ENCODE assay signal across 8 cellular contexts in the genomic region with DNA sequence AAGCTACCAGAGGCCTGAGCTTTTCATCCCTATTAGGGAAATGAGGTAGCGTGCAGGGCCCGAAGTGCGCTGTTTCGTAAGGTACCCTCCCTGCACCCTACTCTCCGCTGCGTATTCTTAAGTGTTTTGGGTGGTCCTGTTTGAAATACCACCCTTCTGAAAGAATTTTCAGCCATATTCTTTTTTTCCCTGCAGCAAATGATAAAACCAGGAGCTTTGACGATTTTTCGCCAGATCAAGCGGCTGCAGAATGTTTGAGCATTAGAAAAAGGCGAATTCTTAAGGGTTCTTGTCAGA. TPM values are rescaled to one million over a fixed set of nuclear protein-coding genes. Genes with fewer than 3 reads are reported as not detected.
DNase-seq lines count a peak whose midpoint lies in the region; TF ChIP-seq lines count a peak whose summit lies in the region.

No MANE protein-coding gene starts in this region.

- H3K79me2 ChIP-seq in OCI-LY1 (ENCODE audit: insufficient read depth, low read length) = peaks cover 85% of the 10 kb centered on the region

- DNase-seq in GM12865 (ENCODE audit: low read depth) (no peak), choroid plexus epithelial cell (ENCODE audit: low read depth) (no peak), mesenchymal stem cell (no peak), vagina (ENCODE audit: extremely low spot score in 2 of 2) (no peak), NCI-H2107 (lab: John Stamatoyannopoulos, UW) (no peak), NCI-H82 (lab: John Stamatoyannopoulos, UW) (no peak), NCI-H1092 (lab: John Stamatoyannopoulos, UW) (no peak)

- no peak overlapping the region for H3K14ac ChIP-seq in mesenchymal stem cell (ENCODE audit: low read length in 2 of 2)

- TF ChIP-seq CTCF in GM12865 (IDR thresholded peaks at IDR 0.05; ENCODE audit: insufficient read depth, low read depth, low read length, missing control alignments) = no peak
- TF ChIP-seq CTCF in OCI-LY1 (IDR thresholded peaks at IDR 0.05; ENCODE audit: low read length) = no peak
- TF ChIP-seq CTCF in choroid plexus epithelial cell (conservative IDR thresholded peaks at IDR 0.05; ENCODE audit: low read depth, low read length) = no peak
- no peak for TF ChIP-seq CTCF in vagina (IDR thresholded peaks at IDR 0.05)

- peaks cover 58% of the 10 kb centered on the region for H3K4me1 ChIP-seq in OCI-LY1 (ENCODE audit: insufficient read depth, low read length, severe bottlenecking)
- H3K4me1 ChIP-seq in mesenchymal stem cell (ENCODE audit: control insufficient read depth, insufficient read depth, low read depth, low read length) = peaks cover 11% of the 10 kb centered on the region
- H3K4me1 ChIP-seq in vagina = peaks cover 70% of the 10 kb centered on the region

- H3K9me3 ChIP-seq in OCI-LY1 (ENCODE audit: low read length) = no peaks in the 10 kb centered on the region
- H3K9me3 ChIP-seq in mesenchymal stem cell (ENCODE audit: control insufficient read depth, low read length) = no peaks in the 10 kb centered on the region
- no peaks in the 10 kb centered on the region for H3K9me3 ChIP-seq in vagina

- H2AFZ ChIP-seq in OCI-LY1 (ENCODE audit: low read length) (no peak overlapping the region), mesenchymal stem cell (ENCODE audit: low read depth, low read length) (peak overlapping the region; percentile 39)

- no peaks in the 10 kb centered on the region for H3F3A ChIP-seq in OCI-LY1 (ENCODE audit: insufficient read depth, low read length)

- WGBS in mesenchymal stem cell = 0% methylated on average over 10 of the region's 10 CpGs

- H2BK12ac ChIP-seq in mesenchymal stem cell (ENCODE audit: low read length in 2 of 2) = peak overlapping the region in 1 of 2 experiments; percentile 71

- no peak overlapping the region for H2BK120ac ChIP-seq in mesenchymal stem cell (ENCODE audit: low read depth, low read length)

- peak overlapping the region; percentile 82 for H3K4me2 ChIP-seq in OCI-LY1 (ENCODE audit: low read length)
- H3K4me2 ChIP-seq in mesenchymal stem cell (ENCODE audit: low read length, poor library complexity, severe bottlenecking) = peak overlapping the region; percentile 86

- H3K27me3 ChIP-seq in OCI-LY1 (ENCODE audit: insufficient read depth, low read length) (no peaks in the 10 kb centered on the region), mesenchymal stem cell (ENCODE audit: control insufficient read depth in 1 of 2, insufficient read depth in 1 of 2, low read length in 2 of 2) (no peaks in the 10 kb centered on the region), vagina (no peaks in the 10 kb centered on the region)

- H3K9ac ChIP-seq in OCI-LY1 (ENCODE audit: low read length) (peak overlapping the region; percentile 82), mesenchymal stem cell (ENCODE audit: low read length) (peak overlapping the region; percentile 98)

- no peak overlapping the region for H2AK5ac ChIP-seq in mesenchymal stem cell (ENCODE audit: low read length, severe bottlenecking)

- H3K9me2 ChIP-seq in OCI-LY1 (ENCODE audit: low read depth, low read length) = no peaks in the 10 kb centered on the region

- H3K36me3 ChIP-seq in OCI-LY1 (ENCODE audit: insufficient read depth, low read length) (peaks cover 32% of the 10 kb centered on the region), mesenchymal stem cell (ENCODE audit: control insufficient read depth in 1 of 2, insufficient read depth in 2 of 2, low read depth in 1 of 2, low read length in 2 of 2) (peaks cover 0 to 2% of the 10 kb centered on the region in 2 experiments), vagina (no peaks in the 10 kb centered on the region)

- H3K18ac ChIP-seq in mesenchymal stem cell (ENCODE audit: low read depth in 1 of 2, low read length in 2 of 2) = peak overlapping the region in 1 of 2 experiments; percentile 8

- no peaks in the 10 kb centered on the region for H4K20me1 ChIP-seq in OCI-LY1 (ENCODE audit: insufficient read depth, low read length)

- no peak overlapping the region for H4K8ac ChIP-seq in mesenchymal stem cell (ENCODE audit: low read length)

- peak overlapping the region; percentile 91 for H3K4me3 ChIP-seq in GM12865 (ENCODE audit: low read depth, low read length)
- peak overlapping the region; percentile 80 for H3K4me3 ChIP-seq in OCI-LY1 (ENCODE audit: low read depth, low read length, poor library complexity, severe bottlenecking)
- peak overlapping the region; percentile 97 for H3K4me3 ChIP-seq in choroid plexus epithelial cell (ENCODE audit: low read depth, low read length)
- peak overlapping the region; percentile 67 to 92 for H3K4me3 ChIP-seq in mesenchymal stem cell (ENCODE audit: insufficient read depth in 1 of 2, low read depth in 1 of 2, low read length in 2 of 2)
- H3K4me3 ChIP-seq in vagina = peak overlapping the region; percentile 74 to 99

- H2BK15ac ChIP-seq in mesenchymal stem cell (ENCODE audit: low read depth, poor library complexity, severe bottlenecking) = no peak overlapping the region

- H3K79me1 ChIP-seq in mesenchymal stem cell (replicated peaks; ENCODE audit: low read length, poor library complexity, severe bottlenecking) = peaks cover 8% of the 10 kb centered on the region

- H3K27ac ChIP-seq in OCI-LY1 (ENCODE audit: low read depth, low read length, poor library complexity, severe bottlenecking) = peak overlapping the region; percentile 85
- H3K27ac ChIP-seq in mesenchymal stem cell (ENCODE audit: low read length, poor library complexity, severe bottlenecking) = peak overlapping the region; percentile 61
- H3K27ac ChIP-seq in vagina = peak overlapping the region; percentile 99

- H4K91ac ChIP-seq in mesenchymal stem cell (ENCODE audit: low read length) = no peak overlapping the region

- H2BK5ac ChIP-seq in mesenchymal stem cell (ENCODE audit: low read depth, low read length, poor library complexity, severe bottlenecking) = no peak overlapping the region

- TF ChIP-seq POLR2A in vagina (IDR thresholded peaks at IDR 0.05) = no peak

- H3K23ac ChIP-seq in mesenchymal stem cell (ENCODE audit: low read length in 2 of 2) = peak overlapping the region in 1 of 2 experiments; percentile 83

- H3K4ac ChIP-seq in mesenchymal stem cell (ENCODE audit: low read depth in 1 of 2, low read length in 2 of 2) = peak overlapping the region in 1 of 2 experiments; percentile 82

- intact Hi-C loops in vagina (cut with DNase I) = no loop called here

RNA-seq across cellular contexts. Expression of a gene that starts 1.2 kb away (rescaled TPM):
- 9.5 TPM for polyA plus RNA-seq in mesenchymal stem cell (2013, experiment 1 of 2)
- 9.7 TPM for polyA plus RNA-seq in mesenchymal stem cell (2013, experiment 2 of 2)
- 11.3 TPM for total RNA-seq in vagina
